ENCODE assay signal across 2 cellular contexts in the genomic region with DNA sequence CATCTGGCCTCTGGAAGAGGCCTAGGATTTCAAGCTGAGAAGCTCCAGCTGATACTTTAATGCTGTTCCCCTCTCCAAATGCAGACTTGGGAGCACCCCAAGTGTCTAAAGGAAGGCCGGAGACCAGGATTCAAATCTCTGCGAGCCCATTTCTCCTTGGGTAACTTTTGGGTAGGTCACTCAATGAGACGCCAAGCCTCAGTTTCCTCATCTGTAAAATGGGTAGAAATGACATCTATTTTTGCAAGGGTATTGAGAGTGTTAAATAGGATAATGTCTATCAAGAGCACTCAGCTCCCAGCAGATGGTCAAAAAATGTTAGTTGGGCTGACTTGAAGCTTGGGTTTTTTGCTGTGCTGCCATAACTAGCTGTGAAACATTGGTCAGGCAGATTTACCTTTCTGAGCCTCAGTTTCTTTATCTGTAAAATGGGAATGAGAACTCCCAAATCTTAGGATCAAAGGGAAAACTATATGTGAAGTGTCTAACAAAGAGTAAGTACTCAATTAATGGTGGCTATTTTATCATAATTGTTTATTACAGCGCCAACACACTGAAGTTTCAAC.
TF ChIP-seq lines count a peak whose summit lies in the region.

No MANE protein-coding gene starts in this region.

TF ChIP-seq in HepG2, 621 proteins besides CTCF, POLR2A, EP300 and RAD21:
- TF ChIP-seq, protein P1, sequence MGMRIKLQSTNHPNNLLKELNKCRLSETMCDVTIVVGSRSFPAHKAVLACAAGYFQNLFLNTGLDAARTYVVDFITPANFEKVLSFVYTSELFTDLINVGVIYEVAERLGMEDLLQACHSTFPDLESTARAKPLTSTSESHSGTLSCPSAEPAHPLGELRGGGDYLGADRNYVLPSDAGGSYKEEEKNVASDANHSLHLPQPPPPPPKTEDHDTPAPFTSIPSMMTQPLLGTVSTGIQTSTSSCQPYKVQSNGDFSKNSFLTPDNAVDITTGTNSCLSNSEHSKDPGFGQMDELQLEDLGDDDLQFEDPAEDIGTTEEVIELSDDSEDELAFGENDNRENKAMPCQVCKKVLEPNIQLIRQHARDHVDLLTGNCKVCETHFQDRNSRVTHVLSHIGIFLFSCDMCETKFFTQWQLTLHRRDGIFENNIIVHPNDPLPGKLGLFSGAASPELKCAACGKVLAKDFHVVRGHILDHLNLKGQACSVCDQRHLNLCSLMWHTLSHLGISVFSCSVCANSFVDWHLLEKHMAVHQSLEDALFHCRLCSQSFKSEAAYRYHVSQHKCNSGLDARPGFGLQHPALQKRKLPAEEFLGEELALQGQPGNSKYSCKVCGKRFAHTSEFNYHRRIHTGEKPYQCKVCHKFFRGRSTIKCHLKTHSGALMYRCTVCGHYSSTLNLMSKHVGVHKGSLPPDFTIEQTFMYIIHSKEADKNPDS (CRISPR knock-in tag; IDR thresholded peaks at IDR 0.05): no peak
- TF ChIP-seq ZNF629 (CRISPR knock-in tag; conservative IDR thresholded peaks at IDR 0.05): peak; percentile 52; the same call in 1 of the 2 replicates

TF ChIP-seq in H1, 55 proteins besides CTCF, POLR2A, EP300 and RAD21:
- peak; percentile 77; the same call in 1 of the 2 replicates for TF ChIP-seq KDM1A (IDR thresholded peaks at IDR 0.05; ENCODE audit: borderline replicate concordance, low read length)
- TF ChIP-seq CHD1 (IDR thresholded peaks at IDR 0.05; ENCODE audit: low read depth, low read length): no peak
- TF ChIP-seq POU5F1 (IDR thresholded peaks at IDR 0.05; ENCODE audit: low read depth, low read length): no peak
